10 cellular contexts compared by ENCODE assay signal in the genomic region with DNA sequence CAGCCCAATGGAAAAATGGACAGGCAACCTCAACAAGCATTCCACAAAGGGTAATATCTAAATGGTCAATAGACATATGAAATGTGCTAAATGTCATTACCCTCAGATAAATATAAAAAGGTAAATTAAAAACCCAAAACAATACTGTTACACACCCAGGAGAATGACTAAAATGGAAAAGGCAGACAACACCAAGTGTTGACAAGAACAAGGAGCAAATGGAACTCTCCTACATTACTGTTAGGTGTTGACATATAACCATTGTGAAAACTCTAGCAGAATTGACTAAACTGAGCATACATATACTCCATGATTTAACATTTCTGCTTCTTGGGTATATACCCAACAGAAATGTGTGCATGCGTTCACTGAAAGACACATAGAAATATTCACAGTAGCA. TPM values are rescaled to one million over a fixed set of nuclear protein-coding genes. Genes with fewer than 3 reads are reported as not detected.
"Had no signal": no experiment of that assay in that cellular context is flagged by ENCODE, and none has a peak within 500 bp of the region (broad histone marks: within the 10 kb centered on the region; RNA-seq: fewer than 3 reads in every experiment).

No MANE protein-coding gene starts in this region.

- H3K27ac ChIP-seq: HL-60, KMS-11 had no signal

- H3K4me3 ChIP-seq: K562 had no signal

- ATAC-seq: K562 had no signal

- FAIRE-seq: HTR-8/SVneo, K562 had no signal

- H3K4me2 ChIP-seq: KMS-11 had no signal

- DNase-seq: IMR-90, KBM-7, KG1 had no signal

- H3K9ac ChIP-seq: KMS-11 had no signal

RNA-seq across cellular contexts. Expression of a gene that starts 25.3 kb away (rescaled TPM):
- total RNA-seq: HT-29, HT1080, IMR-90, K562 had no signal
- polyA plus RNA-seq: IgD-negative memory B cell, IMR-90 had no signal
